In the genomic region with DNA sequence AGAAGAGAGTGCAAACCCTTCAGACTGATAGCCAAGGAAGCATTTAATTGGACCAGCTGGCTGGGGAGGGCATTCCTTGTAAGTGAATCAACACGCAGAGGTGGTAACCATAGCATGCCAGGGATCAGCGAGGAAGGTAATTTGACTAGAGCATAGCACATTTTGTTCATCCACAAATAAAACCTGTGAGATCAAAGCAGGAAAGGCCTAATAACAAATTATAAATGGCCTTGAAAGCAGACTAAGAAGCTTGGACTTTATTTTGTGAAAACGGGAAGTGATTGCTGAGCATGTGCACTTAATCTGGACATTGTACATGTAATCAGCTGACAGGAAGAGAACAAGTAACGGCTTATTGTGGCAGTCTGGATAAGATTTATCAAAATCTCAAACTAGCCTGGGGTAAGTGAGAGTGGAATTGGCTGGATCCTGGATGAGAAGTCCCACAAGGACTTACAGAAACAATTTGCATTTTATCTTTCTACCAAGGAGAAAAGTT, we compare ENCODE assay signal across 8 cellular contexts. TPM values are rescaled to one million over a fixed set of nuclear protein-coding genes. Genes with fewer than 3 reads are reported as not detected.
DNase-seq lines count a peak whose midpoint lies in the region; ATAC-seq and TF ChIP-seq lines count a peak whose summit lies in the region.

No MANE protein-coding gene starts in this region.

- TF ChIP-seq RAD21 in liver (IDR thresholded peaks at IDR 0.05), result peak in 1 of 2 donors; percentile 5

- TF ChIP-seq CTCF in NB4 (IDR thresholded peaks at IDR 0.05; ENCODE audit: low read depth, low read length) (no peak), brain microvascular endothelial cell (IDR thresholded peaks at IDR 0.05; ENCODE audit: low read depth, low read length, missing control alignments) (no peak), liver (IDR thresholded peaks at IDR 0.05; ENCODE audit: low read depth, low read length, missing input control) (no peak)

- H3K4me1 ChIP-seq in liver (ENCODE audit: control insufficient read depth in 4 of 4, insufficient read depth in 4 of 4, low read length in 3 of 4), result no peaks in the 10 kb centered on the region

- WGBS in liver, result 62% methylated on average over 4 of the region's 4 CpGs

- no peaks in the 10 kb centered on the region for H3K27me3 ChIP-seq in brain microvascular endothelial cell (replicated peaks)
- no peaks in the 10 kb centered on the region for H3K27me3 ChIP-seq in liver (ENCODE audit: control insufficient read depth in 4 of 4, insufficient read depth in 4 of 4, low read length in 3 of 4)

- in situ Hi-C loops in brain microvascular endothelial cell (cut with HindIII; ENCODE audit: low pct_ligation_motif_present, low sequenced_read_pairs), result no loop called here

- no peaks in the 10 kb centered on the region for H3K36me3 ChIP-seq in brain microvascular endothelial cell (replicated peaks)
- H3K36me3 ChIP-seq in liver (ENCODE audit: control insufficient read depth in 4 of 4, insufficient read depth in 3 of 4, low read depth in 1 of 4, low read length in 3 of 4), result no peaks in the 10 kb centered on the region

- H3K9ac ChIP-seq in liver (ENCODE audit: low read depth in 1 of 2, low read length in 2 of 2), result no peak overlapping the region

- H3K27ac ChIP-seq in brain microvascular endothelial cell, result peak overlapping the region; percentile 63
- peak overlapping the region in 1 of 2 donors; percentile 25 for H3K27ac ChIP-seq in liver (ENCODE audit: low read depth in 1 of 2, low read length in 2 of 2)

- TF ChIP-seq POLR2A in NB4 (IDR thresholded peaks at IDR 0.05; ENCODE audit: extremely low read depth, insufficient read length), result no peak

- DNase-seq in ELR (ENCODE audit: low read depth) (peak; percentile 86), NB4 (ENCODE audit: low read depth) (peak; percentile 81), brain microvascular endothelial cell (peak; percentile 85), cortex of kidney (lab: John Stamatoyannopoulos, UW) (no peak), NCI-H2029 treated with DMSO at 0.1 percent for 48 hours (lab: John Stamatoyannopoulos, UW) (no peak)
- no peak for DNase-seq in activated effector memory CD4-positive, alpha-beta T cell treated with Interleukin-2 at 50 U/mL for 16 hours

- H3K9me3 ChIP-seq in liver (ENCODE audit: control insufficient read depth in 4 of 4, low read length in 3 of 4), result no peaks in the 10 kb centered on the region

- no peak overlapping the region for H3K4me3 ChIP-seq in NB4 (ENCODE audit: low read depth, low read length)
- no peak overlapping the region for H3K4me3 ChIP-seq in brain microvascular endothelial cell (ENCODE audit: low read depth, low read length)
- H3K4me3 ChIP-seq in liver (ENCODE audit: low read depth in 1 of 3, low read length in 3 of 3), result no peak overlapping the region

- no peak for ATAC-seq in HG03442 (IDR thresholded peaks at IDR 0.05; ENCODE audit: unreplicated experiment)

TF ChIP-seq in liver, 16 proteins besides CTCF, POLR2A, EP300 and RAD21:
- TF ChIP-seq MAX (IDR thresholded peaks at IDR 0.05), result peak; percentile 30
- TF ChIP-seq FOXA1 (IDR thresholded peaks at IDR 0.05), result no peak

RNA-seq across cellular contexts. Expression of gene CD55, which starts 11.7 kb away (rescaled TPM):
- 10 to 100 TPM; 11.0 to 27.6 TPM for total RNA-seq in liver
- 10 to 100 TPM; 11.9 to 13.3 TPM for polyA plus RNA-seq in liver

Comparison
In these comparisons a context has a peak if more than half of its experiments do, and no peak if none do; other contexts are left out.
1. DNase-seq: peak in ELR (single experiment), NB4 (single experiment) and brain microvascular endothelial cell (single experiment); none in cortex of kidney (single experiment), activated effector memory CD4-positive, alpha-beta T cell treated with Interleukin-2 at 50 U/mL for 16 hours (single experiment) and NCI-H2029 treated with DMSO at 0.1 percent for 48 hours (single experiment).